Comparison of ENCODE assay signal across 8 cellular contexts in genomic region chr19:13102666-13103584, GRCh38. TPM values are rescaled to one million over a fixed set of nuclear protein-coding genes. Genes with fewer than 3 reads are reported as not detected.
A peak's percentile ranks its signal among the peaks of the same experiment; 100 is the strongest.
DNase-seq lines count a peak whose midpoint lies in the region; ATAC-seq and TF ChIP-seq lines count a peak whose summit lies in the region.

Gene LYL1, minus strand, starts transcription at chr19:13102858. Its CDS starts 1,687 bp downstream, at chr19:13101171.

- H3K27ac ChIP-seq in left ventricle myocardium inferior (replicated peaks) (peak within 1 kb of the TSS; percentile 97), rectal smooth muscle tissue (ENCODE audit: low read depth, low read length) (peak within 1 kb of the TSS; percentile 70)

- peak within 1 kb of the TSS; percentile 90 to 98 (median 94) for H3K4me3 Mint-ChIP-seq in IgD-negative memory B cell
- H3K4me3 Mint-ChIP-seq in activated T-helper 2 cell treated with anti-CD3 and anti-CD28 coated beads, Interferon-gamma antibody, Interleukin-2, Interleukin-4, amounts not matched to agents 10 μg/mL and 5 μg/mL and 100 μg/mL, durations not matched to agents 14 hours and 24 hours and 36 hours (ENCODE audit: low read depth): peak within 1 kb of the TSS; percentile 71

- peaks cover 72% of the 10 kb centered on the region for H3K4me1 ChIP-seq in left ventricle myocardium inferior
- H3K4me1 ChIP-seq in rectal smooth muscle tissue (ENCODE audit: control insufficient read depth, insufficient read depth, low read length): peaks cover 10% of the 10 kb centered on the region

- peaks cover 2% of the 10 kb centered on the region for H3K27me3 Mint-ChIP-seq in IgD-negative memory B cell
- H3K27me3 Mint-ChIP-seq in activated T-helper 2 cell treated with anti-CD3 and anti-CD28 coated beads, Interferon-gamma antibody, Interleukin-2, Interleukin-4, amounts not matched to agents 10 μg/mL and 5 μg/mL and 100 μg/mL, durations not matched to agents 14 hours and 24 hours and 36 hours (ENCODE audit: low read depth): peaks cover 5% of the 10 kb centered on the region

- intact Hi-C loops in activated T-helper 2 cell treated with anti-CD3 and anti-CD28 coated beads, Interferon-gamma antibody, Interleukin-2, Interleukin-4, amounts not matched to agents 10 μg/mL and 5 μg/mL and 100 μg/mL, durations not matched to agents 14 hours and 24 hours and 36 hours (cut with micrococcal nuclease): loop anchor here (5.0 kb wide), 1 partner anchor 159 kb away; no protein-coding TSS in a partner anchor
- intact Hi-C loops in left ventricle myocardium inferior (cut with micrococcal nuclease): no loop called here

- peak; percentile 33 for ATAC-seq in GM19025 (IDR thresholded peaks at IDR 0.05; ENCODE audit: low read depth, unreplicated experiment)

- H3K9ac ChIP-seq in rectal smooth muscle tissue (ENCODE audit: low read length): peak within 1 kb of the TSS; percentile 49

- H3K27ac Mint-ChIP-seq in IgD-negative memory B cell: peak within 1 kb of the TSS; percentile 95 to 99 (median 98)
- H3K27ac Mint-ChIP-seq in activated T-helper 2 cell treated with anti-CD3 and anti-CD28 coated beads, Interferon-gamma antibody, Interleukin-2, Interleukin-4, amounts not matched to agents 10 μg/mL and 5 μg/mL and 100 μg/mL, durations not matched to agents 14 hours and 24 hours and 36 hours: no peak within 1 kb of the TSS

- H3K4me3 ChIP-seq in BJ (ENCODE audit: low read depth, low read length): peak within 1 kb of the TSS; percentile 25
- peak within 1 kb of the TSS; percentile 70 for H3K4me3 ChIP-seq in left ventricle myocardium inferior
- H3K4me3 ChIP-seq in rectal smooth muscle tissue (ENCODE audit: low read length): peak within 1 kb of the TSS; percentile 81

- no peak for DNase-seq in BJ (ENCODE audit: low read depth)
- DNase-seq in activated T-helper 2 cell treated with anti-CD3 and anti-CD28 coated beads, Interferon-gamma antibody, Interleukin-2, Interleukin-4, amounts not matched to agents 10 μg/mL and 5 μg/mL and 100 μg/mL, durations not matched to agents 14 hours and 24 hours and 36 hours (ENCODE audit: low spot score): no peak
- DNase-seq in left ventricle myocardium inferior: peak; percentile 87
- DNase-seq in NCI-H1417 treated with DMSO at 0.1 percent for 48 hours (lab: John Stamatoyannopoulos, UW): no peak
- no peak for DNase-seq in retina

- H3K36me3 ChIP-seq in BJ (ENCODE audit: control insufficient read depth, insufficient read depth, low read length) (peaks cover 7% of the 10 kb centered on the region), left ventricle myocardium inferior (peaks cover 8% of the 10 kb centered on the region), rectal smooth muscle tissue (ENCODE audit: control insufficient read depth, insufficient read depth, low read length) (peaks cover 4% of the 10 kb centered on the region)

- no peaks in the 10 kb centered on the region for H3K9me3 ChIP-seq in left ventricle myocardium inferior (replicated peaks)

- peaks cover 0 to 1% (median 0%) of the 10 kb centered on the region in 3 donors for H3K9me3 Mint-ChIP-seq in IgD-negative memory B cell
- no peaks in the 10 kb centered on the region for H3K9me3 Mint-ChIP-seq in activated T-helper 2 cell treated with anti-CD3 and anti-CD28 coated beads, Interferon-gamma antibody, Interleukin-2, Interleukin-4, amounts not matched to agents 10 μg/mL and 5 μg/mL and 100 μg/mL, durations not matched to agents 14 hours and 24 hours and 36 hours

- CTCF ChIA-PET in BJ (lab: Yijun Ruan, JAX): interaction anchor here (0.8 to 2.9 kb wide), 4 partner anchors 9 to 135 kb away, joined by 3 to 25 read pairs (median 4); no protein-coding TSS in a partner anchor

- TF ChIP-seq CTCF in BJ (IDR thresholded peaks at IDR 0.05; ENCODE audit: insufficient read depth, low read depth, low read length) (no peak), left ventricle myocardium inferior (IDR thresholded peaks at IDR 0.05; ENCODE audit: borderline replicate concordance) (no peak)

- peaks cover 1% of the 10 kb centered on the region for H3K36me3 Mint-ChIP-seq in IgD-negative memory B cell
- H3K36me3 Mint-ChIP-seq in activated T-helper 2 cell treated with anti-CD3 and anti-CD28 coated beads, Interferon-gamma antibody, Interleukin-2, Interleukin-4, amounts not matched to agents 10 μg/mL and 5 μg/mL and 100 μg/mL, durations not matched to agents 14 hours and 24 hours and 36 hours (ENCODE audit: low read depth): peaks cover 19% of the 10 kb centered on the region

- H3K27me3 ChIP-seq in BJ (ENCODE audit: control insufficient read depth, insufficient read depth, low read length) (no peaks in the 10 kb centered on the region), left ventricle myocardium inferior (ENCODE audit: low read depth) (no peaks in the 10 kb centered on the region), rectal smooth muscle tissue (ENCODE audit: control insufficient read depth, insufficient read depth, low read length) (no peaks in the 10 kb centered on the region)

- peaks cover 16 to 26% (median 19%) of the 10 kb centered on the region in 3 donors for H3K4me1 Mint-ChIP-seq in IgD-negative memory B cell
- H3K4me1 Mint-ChIP-seq in activated T-helper 2 cell treated with anti-CD3 and anti-CD28 coated beads, Interferon-gamma antibody, Interleukin-2, Interleukin-4, amounts not matched to agents 10 μg/mL and 5 μg/mL and 100 μg/mL, durations not matched to agents 14 hours and 24 hours and 36 hours (ENCODE audit: low read depth): peaks cover 31% of the 10 kb centered on the region

- POLR2A ChIA-PET in BJ (lab: Charles Lee): no interaction called here

RNA-seq across cellular contexts. Expression of gene LYL1, which starts in this region (rescaled TPM):
- 0.29 and 0.34 TPM in 2 replicates for polyA plus RNA-seq in BJ (2011; rRNA removed)
- 0.28 and 0.31 TPM in 2 replicates for polyA minus RNA-seq in BJ (2011; rRNA and poly(A)+ RNA removed)
- polyA plus RNA-seq in IgD-negative memory B cell: 90.1 TPM
- 5.5 and 5.6 TPM in 2 replicates for total RNA-seq in activated T-helper 2 cell treated with anti-CD3 and anti-CD28 coated beads, Interferon-gamma antibody, Interleukin-2, Interleukin-4, amounts not matched to agents 10 μg/mL and 5 μg/mL and 100 μg/mL, durations not matched to agents 14 hours and 24 hours and 36 hours
- total RNA-seq in left ventricle myocardium inferior: 6.3 TPM

Comparison
In these comparisons a context has a peak if more than half of its experiments do, and no peak if none do; other contexts are left out.
1. RNA of gene LYL1 (polyA plus RNA-seq): 90.1 TPM in IgD-negative memory B cell (single experiment); 0.29 to 0.34 TPM in BJ; every median in the first group is over 10 times any median in the second.
2. H3K4me3 ChIP-seq: peak in every context shown above with its lines; median percentile 81 in rectal smooth muscle tissue; 70 in left ventricle myocardium inferior; 25 in BJ.